In genomic region chr2:38496927-38497669, GRCh38 we compare ENCODE assay signal across 1 cellular context.
A peak's percentile ranks its signal among the peaks of the same experiment; 100 is the strongest.
TF ChIP-seq lines count a peak whose summit lies in the region.

No MANE protein-coding gene starts in this region.

TF ChIP-seq in HepG2, 621 proteins besides CTCF, POLR2A, EP300 and RAD21 (continued from another document):
- TF ChIP-seq GLMP (CRISPR knock-in tag; IDR thresholded peaks at IDR 0.05; ENCODE audit: borderline replicate concordance) (no peak), MXD4 (CRISPR knock-in tag; IDR thresholded peaks at IDR 0.05) (peak; percentile 65; the same call in 1 of the 2 replicates), ZXDC (CRISPR knock-in tag; IDR thresholded peaks at IDR 0.05) (0 out of 2 replicates have a peak, but pooled peaks have one; percentile 65), SAP130 (CRISPR knock-in tag; IDR thresholded peaks at IDR 0.05; ENCODE audit: low read depth) (peak; percentile 57), SAFB2 (CRISPR knock-in tag; IDR thresholded peaks at IDR 0.05; ENCODE audit: borderline replicate concordance, low read depth) (0 out of 2 replicates have a peak, but pooled peaks have one; percentile 58), NR2F6 (IDR thresholded peaks at IDR 0.05) (peak; percentile 40), NR2F6 (CRISPR knock-in tag; IDR thresholded peaks at IDR 0.05) (peak; percentile 19; the same call in 1 of the 2 replicates), SALL1 (CRISPR knock-in tag; IDR thresholded peaks at IDR 0.05) (peak; percentile 92), RCOR2 (CRISPR knock-in tag; IDR thresholded peaks at IDR 0.05) (peak; percentile 84), ZNF431 (CRISPR knock-in tag; IDR thresholded peaks at IDR 0.05; ENCODE audit: borderline replicate concordance, low read depth) (0 out of 2 replicates have a peak, but pooled peaks have one; percentile 53), MXD3 (CRISPR knock-in tag; IDR thresholded peaks at IDR 0.05) (peak; percentile 54; the same call in 1 of the 2 replicates), ZNF224 (CRISPR knock-in tag; IDR thresholded peaks at IDR 0.05) (peak; percentile 65; the same call in 1 of the 2 replicates), SMARCC2 (IDR thresholded peaks at IDR 0.05) (no peak), MTA1 (CRISPR knock-in tag; IDR thresholded peaks at IDR 0.05; ENCODE audit: borderline replicate concordance) (peak; percentile 80), HOXA3 (CRISPR knock-in tag; IDR thresholded peaks at IDR 0.05) (peak; percentile 77), ZBTB33 (CRISPR knock-in tag; IDR thresholded peaks at IDR 0.05) (no peak; the same call in 1 of the 2 replicates), SRSF1 (optimal IDR thresholded peaks at IDR 0.05; ENCODE audit: low read depth, low read length) (no peak), ZKSCAN5 (CRISPR knock-in tag; IDR thresholded peaks at IDR 0.05) (no peak), NCOA2 (CRISPR knock-in tag; IDR thresholded peaks at IDR 0.05) (peak; percentile 90), ZKSCAN1 (IDR thresholded peaks at IDR 0.05; ENCODE audit: low read length) (0 out of 2 replicates have a peak, but pooled peaks have one; percentile 12), ISL2 (CRISPR knock-in tag; IDR thresholded peaks at IDR 0.05) (peak; percentile 84), RELA (CRISPR knock-in tag; IDR thresholded peaks at IDR 0.05) (0 out of 2 replicates have a peak, but pooled peaks have one; percentile 11), FOSL2 (CRISPR knock-in tag; IDR thresholded peaks at IDR 0.05) (peak; percentile 88), YEATS4 (CRISPR knock-in tag; IDR thresholded peaks at IDR 0.05; ENCODE audit: borderline replicate concordance) (peak; percentile 43; the same call in 1 of the 2 replicates), PBX2 (CRISPR knock-in tag; IDR thresholded peaks at IDR 0.05) (peak; percentile 64; the same call in 1 of the 2 replicates), CREM (IDR thresholded peaks at IDR 0.05) (0 out of 2 replicates have a peak, but pooled peaks have one; percentile 34), CREM (CRISPR knock-in tag; IDR thresholded peaks at IDR 0.05) (no peak), ZNF430 (CRISPR knock-in tag; IDR thresholded peaks at IDR 0.05) (peak; percentile 45; the same call in 1 of the 2 replicates), LCORL (IDR thresholded peaks at IDR 0.05) (no peak), LCORL (CRISPR knock-in tag; IDR thresholded peaks at IDR 0.05) (no peak), SP1 (IDR thresholded peaks at IDR 0.05) (no peak), SP1 (CRISPR knock-in tag; IDR thresholded peaks at IDR 0.05) (no peak), XRCC5 (optimal IDR thresholded peaks at IDR 0.05; ENCODE audit: low read length) (peak; percentile 80), MAZ (IDR thresholded peaks at IDR 0.05; ENCODE audit: borderline replicate concordance, low read depth, low read length) (no peak), MAZ (CRISPR knock-in tag; IDR thresholded peaks at IDR 0.05; ENCODE audit: low read depth) (peak; percentile 51; the same call in 1 of the 2 replicates)
- TF ChIP-seq, protein P1, sequence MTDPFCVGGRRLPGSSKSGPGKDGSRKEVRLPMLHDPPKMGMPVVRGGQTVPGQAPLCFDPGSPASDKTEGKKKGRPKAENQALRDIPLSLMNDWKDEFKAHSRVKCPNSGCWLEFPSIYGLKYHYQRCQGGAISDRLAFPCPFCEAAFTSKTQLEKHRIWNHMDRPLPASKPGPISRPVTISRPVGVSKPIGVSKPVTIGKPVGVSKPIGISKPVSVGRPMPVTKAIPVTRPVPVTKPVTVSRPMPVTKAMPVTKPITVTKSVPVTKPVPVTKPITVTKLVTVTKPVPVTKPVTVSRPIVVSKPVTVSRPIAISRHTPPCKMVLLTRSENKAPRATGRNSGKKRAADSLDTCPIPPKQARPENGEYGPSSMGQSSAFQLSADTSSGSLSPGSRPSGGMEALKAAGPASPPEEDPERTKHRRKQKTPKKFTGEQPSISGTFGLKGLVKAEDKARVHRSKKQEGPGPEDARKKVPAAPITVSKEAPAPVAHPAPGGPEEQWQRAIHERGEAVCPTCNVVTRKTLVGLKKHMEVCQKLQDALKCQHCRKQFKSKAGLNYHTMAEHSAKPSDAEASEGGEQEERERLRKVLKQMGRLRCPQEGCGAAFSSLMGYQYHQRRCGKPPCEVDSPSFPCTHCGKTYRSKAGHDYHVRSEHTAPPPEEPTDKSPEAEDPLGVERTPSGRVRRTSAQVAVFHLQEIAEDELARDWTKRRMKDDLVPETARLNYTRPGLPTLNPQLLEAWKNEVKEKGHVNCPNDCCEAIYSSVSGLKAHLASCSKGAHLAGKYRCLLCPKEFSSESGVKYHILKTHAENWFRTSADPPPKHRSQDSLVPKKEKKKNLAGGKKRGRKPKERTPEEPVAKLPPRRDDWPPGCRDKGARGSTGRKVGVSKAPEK (CRISPR knock-in tag; IDR thresholded peaks at IDR 0.05; ENCODE audit: borderline replicate concordance), result 0 out of 2 replicates have a peak, but pooled peaks have one; percentile 56
- TF ChIP-seq, protein P2, sequence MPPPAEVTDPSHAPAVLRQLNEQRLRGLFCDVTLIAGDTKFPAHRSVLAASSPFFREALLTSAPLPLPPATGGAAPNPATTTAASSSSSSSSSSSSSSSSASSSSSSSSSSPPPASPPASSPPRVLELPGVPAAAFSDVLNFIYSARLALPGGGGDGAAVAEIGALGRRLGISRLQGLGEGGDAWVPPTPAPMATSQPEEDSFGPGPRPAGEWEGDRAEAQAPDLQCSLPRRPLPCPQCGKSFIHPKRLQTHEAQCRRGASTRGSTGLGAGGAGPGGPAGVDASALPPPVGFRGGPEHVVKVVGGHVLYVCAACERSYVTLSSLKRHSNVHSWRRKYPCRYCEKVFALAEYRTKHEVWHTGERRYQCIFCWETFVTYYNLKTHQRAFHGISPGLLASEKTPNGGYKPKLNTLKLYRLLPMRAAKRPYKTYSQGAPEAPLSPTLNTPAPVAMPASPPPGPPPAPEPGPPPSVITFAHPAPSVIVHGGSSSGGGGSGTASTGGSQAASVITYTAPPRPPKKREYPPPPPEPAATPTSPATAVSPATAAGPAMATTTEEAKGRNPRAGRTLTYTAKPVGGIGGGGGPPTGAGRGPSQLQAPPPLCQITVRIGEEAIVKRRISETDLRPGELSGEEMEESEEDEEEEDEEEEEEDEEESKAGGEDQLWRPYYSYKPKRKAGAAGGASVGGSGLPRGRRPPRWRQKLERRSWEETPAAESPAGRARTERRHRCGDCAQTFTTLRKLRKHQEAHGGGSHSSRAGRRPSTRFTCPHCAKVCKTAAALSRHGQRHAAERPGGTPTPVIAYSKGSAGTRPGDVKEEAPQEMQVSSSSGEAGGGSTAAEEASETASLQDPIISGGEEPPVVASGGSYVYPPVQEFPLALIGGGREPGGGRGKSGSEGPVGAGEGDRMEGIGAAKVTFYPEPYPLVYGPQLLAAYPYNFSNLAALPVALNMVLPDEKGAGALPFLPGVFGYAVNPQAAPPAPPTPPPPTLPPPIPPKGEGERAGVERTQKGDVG (CRISPR knock-in tag; IDR thresholded peaks at IDR 0.05; ENCODE audit: borderline replicate concordance), result no peak
